12 cellular contexts compared by ENCODE assay signal in the genomic region with DNA sequence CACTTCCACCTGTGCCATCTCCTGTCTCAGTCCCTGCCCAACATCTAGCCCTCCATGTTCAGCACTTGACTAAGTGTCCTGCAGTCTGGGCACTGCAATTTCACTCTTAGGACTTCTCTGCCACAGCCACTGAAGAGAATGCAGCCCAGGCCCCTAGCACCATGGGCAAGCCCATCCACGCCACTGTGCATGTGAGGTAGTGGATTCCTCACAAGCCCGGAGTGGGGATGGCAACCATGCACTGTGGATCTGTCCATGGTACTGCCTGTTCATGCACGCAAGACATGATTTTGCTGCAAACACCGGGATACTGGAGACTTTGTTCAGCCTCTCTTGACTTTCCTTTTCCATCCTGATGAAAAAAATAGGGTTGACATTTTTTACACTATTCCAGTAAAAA. TPM values are rescaled to one million over a fixed set of nuclear protein-coding genes. Genes with fewer than 3 reads are reported as not detected.
A peak's percentile ranks its signal among the peaks of the same experiment; 100 is the strongest.
DNase-seq lines count a peak whose midpoint lies in the region; ATAC-seq and TF ChIP-seq lines count a peak whose summit lies in the region.
"Had no signal": no experiment of that assay in that cellular context is flagged by ENCODE, and none has a peak within 500 bp of the region (broad histone marks: within the 10 kb centered on the region; RNA-seq: fewer than 3 reads in every experiment).

No MANE protein-coding gene starts in this region.

- intact Hi-C loops in right cardiac atrium (cut with DNase I), result no loop called here
- intact Hi-C loops in adrenal gland (cut with DNase I), result no loop called here

- H3K4me1 ChIP-seq in right cardiac atrium (ENCODE audit: control insufficient read depth, insufficient read depth, low read length) (no peaks in the 10 kb centered on the region), right atrium auricular region (no peaks in the 10 kb centered on the region), adrenal gland (replicated peaks in 1 of 2) (peaks cover 0 to 18% of the 10 kb centered on the region in 2 donors)

- ATAC-seq in right cardiac atrium (peak; percentile 28 to 50), HG03025 (IDR thresholded peaks at IDR 0.05; ENCODE audit: low FRiP score, unreplicated experiment) (no peak), HG03378 (IDR thresholded peaks at IDR 0.05; ENCODE audit: unreplicated experiment) (no peak)

- DNase-seq in right cardiac atrium (no peak), right atrium auricular region (ENCODE audit: low spot score) (no peak), adrenal gland (peak; percentile 43 to 60 (median 57)), iPS-NIHi7 (ENCODE audit: extremely low spot score) (peak; percentile 62), NCI-H526 (lab: John Stamatoyannopoulos, UW) (no peak), GOT3 (lab: John Stamatoyannopoulos, UW) (no peak)

- H3K36me3 ChIP-seq in right atrium auricular region, result no peaks in the 10 kb centered on the region
- H3K36me3 ChIP-seq in adrenal gland (replicated peaks in 1 of 2), result no peaks in the 10 kb centered on the region
- H3K36me3 ChIP-seq: esophagus muscularis mucosa, neutrophil had no signal

- no peak overlapping the region for H3K27ac ChIP-seq in right cardiac atrium (ENCODE audit: low read length)
- H3K27ac ChIP-seq in right atrium auricular region, result no peak overlapping the region
- H3K27ac ChIP-seq in adrenal gland, result no peak overlapping the region
- H3K27ac ChIP-seq: esophagus muscularis mucosa, neutrophil had no signal

- 11% methylated on average over 4 of the region's 4 CpGs for WGBS in right cardiac atrium
- WGBS in adrenal gland, 4 donors, result 19 to 30% (median 25%) methylated on average over 4 of the region's 4 CpGs

- H3K4me3 ChIP-seq in right cardiac atrium (ENCODE audit: low read length), result no peak overlapping the region
- H3K4me3 ChIP-seq in right atrium auricular region, result no peak overlapping the region
- H3K4me3 ChIP-seq in adrenal gland, result no peak overlapping the region
- H3K4me3 ChIP-seq: esophagus muscularis mucosa had no signal

- H3K27me3 ChIP-seq in right cardiac atrium (ENCODE audit: control insufficient read depth, insufficient read depth) (no peaks in the 10 kb centered on the region), right atrium auricular region (no peaks in the 10 kb centered on the region), adrenal gland (no peaks in the 10 kb centered on the region)

- TF ChIP-seq POLR2A in adrenal gland (IDR thresholded peaks at IDR 0.05), result no peak

- H3K9me3 ChIP-seq in right cardiac atrium (ENCODE audit: control insufficient read depth, low read length), result no peaks in the 10 kb centered on the region
- H3K9me3 ChIP-seq in right atrium auricular region, result no peaks in the 10 kb centered on the region
- H3K9me3 ChIP-seq in adrenal gland (replicated peaks in 1 of 3), result no peaks in the 10 kb centered on the region
- H3K9me3 ChIP-seq: neutrophil had no signal

- TF ChIP-seq CTCF in right atrium auricular region (IDR thresholded peaks at IDR 0.05) (no peak), adrenal gland (IDR thresholded peaks at IDR 0.05) (no peak)

RNA-seq across cellular contexts. Expression of a gene that starts 12.3 kb away (rescaled TPM):
- under 1 TPM in 1 of 4 donors, not detected in 3; 0.50 TPM for total RNA-seq in right cardiac atrium
- polyA plus RNA-seq in right cardiac atrium, result 0.41 TPM
- not detected for total RNA-seq in right atrium auricular region
- 10 to 100 TPM in 4 of 8 donors, 1 to 10 TPM in 2, under 1 TPM in 2; 0.58 to 52.7 (median 9.5) TPM for total RNA-seq in adrenal gland
- polyA plus RNA-seq in adrenal gland, result 10 to 100 TPM; 10.4 to 27.5 (median 23.5) TPM
- total RNA-seq: CD4-positive, CD25-positive, alpha-beta regulatory T cell; esophagus muscularis mucosa; T-helper 1 cell treated with Interleukin-12 subunit alpha and Interleukin-12 subunit beta and Interleukin-4 antibody, amounts not matched to agents 30 ng/mL and 1 ng/mL, for 36 hours had no signal
- polyA plus RNA-seq: CD4-positive, CD25-positive, alpha-beta regulatory T cell had no signal

Comparison
In these comparisons a context has a peak if more than half of its experiments do, and no peak if none do; other contexts are left out.
1. ATAC-seq: peak in right cardiac atrium (2 of 2); none in HG03025 (single experiment) and HG03378 (single experiment).
2. DNase-seq: peak in adrenal gland (7 of 7) and iPS-NIHi7 (single experiment); none in right cardiac atrium (0 of 3), right atrium auricular region (single experiment), NCI-H526 (0 of 2) and GOT3 (single experiment).